In the genomic region with DNA sequence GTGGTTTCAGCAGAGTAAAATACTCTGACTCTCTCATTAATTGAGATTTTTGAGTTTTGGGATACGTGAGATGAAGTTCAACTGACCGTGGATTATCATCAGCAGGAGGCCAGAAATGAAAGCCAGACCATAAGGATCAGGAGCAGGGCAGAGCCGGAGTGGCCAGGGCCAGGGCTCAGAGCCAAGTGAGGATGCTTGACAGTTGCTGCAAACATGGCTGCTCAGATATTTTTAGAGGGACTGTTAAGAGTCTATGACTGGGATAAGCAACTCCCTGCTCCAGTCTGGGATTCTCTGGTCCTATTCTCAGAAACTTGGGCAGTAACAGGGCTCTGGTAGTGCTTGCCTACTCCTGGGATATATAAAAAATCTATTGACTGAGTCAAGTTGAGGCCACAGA, we compare ENCODE assay signal across 20 cellular contexts. TPM values are rescaled to one million over a fixed set of nuclear protein-coding genes. Genes with fewer than 3 reads are reported as not detected.
"Had no signal": no experiment of that assay in that cellular context is flagged by ENCODE, and none has a peak within 500 bp of the region (broad histone marks: within the 10 kb centered on the region; RNA-seq: fewer than 3 reads in every experiment).

No MANE protein-coding gene starts in this region.

- H3K27ac ChIP-seq: breast epithelium, dorsolateral prefrontal cortex, neutrophil, parathyroid adenoma, skin epidermis, transverse colon, uterus, VCaP had no signal

- DNase-seq: activated CD4-positive, alpha-beta T cell treated with anti-CD3 and anti-CD28 coated beads for 1 hour; activated CD8-positive, alpha-beta memory T cell treated with anti-CD3 and anti-CD28 coated beads for 24 hours; activated CD8-positive, alpha-beta memory T cell treated with anti-CD3 and anti-CD28 coated beads, Interleukin-2, amount 50 U/mL, for 48 hours; activated effector memory CD4-positive, alpha-beta T cell treated with anti-CD3 and anti-CD28 coated beads, Interleukin-2, amount 50 U/mL, for 16 hours; activated naive CD4-positive, alpha-beta T cell treated with anti-CD3 and anti-CD28 coated beads, Interleukin-2, amount 50 U/mL, for 16 hours; activated T-cell treated with anti-CD3 and anti-CD28 coated beads, Interleukin-2, amount 50 U/mL, for 48 hours; dorsolateral prefrontal cortex; foreskin fibroblast; hypothalamus; mesenchymal stem cell; natural killer cell; stimulated activated naive CD8-positive, alpha-beta T cell treated with anti-CD3 and anti-CD28 coated beads, Interleukin-15, Interleukin-2, amounts not matched to agents 100 U/mL and 50 U/mL, for 24 hours; transverse colon; uterus had no signal

- ATAC-seq: natural killer cell; stimulated activated naive CD8-positive, alpha-beta T cell treated with anti-CD3 and anti-CD28 coated beads, Interleukin-15, Interleukin-2, amounts not matched to agents 100 U/mL and 50 U/mL, for 24 hours had no signal

- H2AFZ ChIP-seq: parathyroid adenoma had no signal

- H3K4me1 ChIP-seq: breast epithelium, parathyroid adenoma, transverse colon, uterus had no signal

- H3K4me3 ChIP-seq: breast epithelium, dorsolateral prefrontal cortex, skin epidermis, transverse colon, uterus had no signal

- H3K9ac ChIP-seq: parathyroid adenoma had no signal

- H3K9me3 ChIP-seq: breast epithelium, neutrophil, transverse colon, uterus had no signal

- H3K36me3 ChIP-seq: breast epithelium, neutrophil, transverse colon, uterus had no signal

- H3K79me2 ChIP-seq: parathyroid adenoma had no signal

- H3K27me3 ChIP-seq: breast epithelium, neutrophil, transverse colon, uterus had no signal

RNA-seq across cellular contexts. Expression of a gene that starts 17.6 kb away (rescaled TPM):
- total RNA-seq: natural killer cell; T-helper 1 cell treated with Interleukin-12 subunit alpha and Interleukin-12 subunit beta and Interleukin-4 antibody, amounts not matched to agents 30 ng/mL and 1 ng/mL, for 36 hours had no signal
